1 cellular context compared by ENCODE assay signal in the genomic region with DNA sequence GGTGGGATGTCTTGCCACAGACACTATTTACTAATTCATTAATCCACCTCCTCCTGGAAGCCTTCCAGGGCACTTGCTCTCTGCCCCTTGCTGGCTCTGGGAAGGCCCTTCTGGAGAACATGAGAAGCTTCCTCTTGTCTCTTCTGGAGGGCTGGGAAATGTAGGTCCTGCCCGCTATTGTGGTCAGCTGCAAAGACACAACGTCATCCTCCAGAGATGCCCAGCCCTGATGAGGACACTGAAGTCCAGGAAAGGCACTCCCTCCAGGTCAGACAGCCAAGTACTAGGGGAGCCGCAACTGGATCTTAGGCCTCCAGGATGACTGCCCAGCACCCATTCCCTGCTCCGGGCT.
TF ChIP-seq lines count a peak whose summit lies in the region.

No MANE protein-coding gene starts in this region.

TF ChIP-seq in HepG2, 621 proteins besides CTCF, POLR2A, EP300 and RAD21 (continued from another document):
- TF ChIP-seq ZNF563 (CRISPR knock-in tag; IDR thresholded peaks at IDR 0.05) (no peak), RBM39 (IDR thresholded peaks at IDR 0.05; ENCODE audit: low read depth, low read length, poor library complexity, severe bottlenecking) (no peak), ZFP91 (CRISPR knock-in tag; IDR thresholded peaks at IDR 0.05; ENCODE audit: borderline replicate concordance) (0 out of 2 replicates have a peak, but pooled peaks have one; percentile 8), ZNF781 (CRISPR knock-in tag; IDR thresholded peaks at IDR 0.05; ENCODE audit: borderline replicate concordance, not compliant biosample characterization) (peak; percentile 30), ZBTB26 (CRISPR knock-in tag; IDR thresholded peaks at IDR 0.05; ENCODE audit: borderline replicate concordance) (peak; percentile 69; the same call in 1 of the 2 replicates), NONO (IDR thresholded peaks at IDR 0.05) (no peak), NONO (CRISPR knock-in tag; conservative IDR thresholded peaks at IDR 0.05) (0 out of 2 replicates have a peak, but pooled peaks have one; percentile 10), TCF7 (IDR thresholded peaks at IDR 0.05; ENCODE audit: low read depth) (no peak), SKI (IDR thresholded peaks at IDR 0.05; ENCODE audit: partially characterized antibody) (no peak), ZNF496 (CRISPR knock-in tag; IDR thresholded peaks at IDR 0.05; ENCODE audit: insufficient replicate concordance) (no peak), U2AF2 (IDR thresholded peaks at IDR 0.05; ENCODE audit: low read depth, low read length) (no peak)
